Comparison of ENCODE assay signal across 12 cellular contexts in the genomic region with DNA sequence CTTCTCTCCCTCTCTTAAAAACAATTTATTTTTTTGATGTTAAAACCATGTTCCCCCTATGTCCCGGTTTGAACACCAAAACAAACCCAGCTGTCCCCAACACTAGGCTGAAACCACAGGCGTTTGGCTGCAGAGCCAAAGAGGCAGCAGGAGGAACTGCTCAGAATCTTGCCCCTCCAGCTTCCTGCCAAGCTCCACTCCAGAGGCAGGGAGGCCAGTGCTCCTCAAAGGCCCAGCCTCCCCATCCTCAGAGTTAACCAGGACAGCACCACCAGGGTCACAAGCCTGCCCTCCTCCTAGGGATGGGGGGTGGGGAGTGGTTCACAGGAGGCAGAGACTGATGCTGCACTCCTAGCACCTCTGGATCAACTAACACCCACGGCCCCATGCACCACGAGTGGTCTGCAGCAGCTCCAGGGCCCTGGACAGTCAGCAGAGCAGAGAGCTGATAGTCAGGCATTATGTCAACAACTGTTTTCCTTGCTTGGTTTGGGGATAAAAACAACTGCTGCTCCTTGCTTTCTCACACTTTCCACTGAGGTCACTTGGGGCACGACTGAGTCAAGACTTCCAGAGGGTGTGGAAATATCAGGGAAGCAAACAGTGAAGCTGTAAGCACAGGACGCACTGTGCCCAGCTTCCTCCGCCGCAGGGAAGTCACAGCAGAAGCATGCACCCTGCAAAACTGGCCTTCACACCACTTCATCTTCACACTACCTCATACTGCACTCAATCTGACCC.
A peak's percentile ranks its signal among the peaks of the same experiment; 100 is the strongest.
DNase-seq lines count a peak whose midpoint lies in the region; ATAC-seq and TF ChIP-seq lines count a peak whose summit lies in the region.
"Had no signal": no experiment of that assay in that cellular context is flagged by ENCODE, and none has a peak within 500 bp of the region (broad histone marks: within the 10 kb centered on the region; RNA-seq: fewer than 3 reads in every experiment).

No MANE protein-coding gene starts in this region.

- DNase-seq in AG20443 (ENCODE audit: low spot score) (peak; percentile 66), WTC11 (ENCODE audit: low spot score) (no peak), heart left ventricle (peak; percentile 36 to 77 (median 65)), psoas muscle (peak; percentile 66 to 83), Karpas-422 (no peak), NCI-H2227 (lab: John Stamatoyannopoulos, UW; ENCODE audit: unreplicated experiment) (no peak), DMS 273 treated with DMSO at 0.1 percent for 48 hours (lab: John Stamatoyannopoulos, UW) (no peak), GM19238 (ENCODE audit: insufficient read length, low spot score) (no peak)
- DNase-seq: effector CD4-positive, alpha-beta T cell; NCI-H2081 treated with DMSO at 0.1 percent for 48 hours; stimulated activated CD8-positive, alpha-beta memory T cell treated with anti-CD3 and anti-CD28 coated beads, Interleukin-4, amount 100 ng/mL, for 48 hours had no signal

- peak overlapping the region in 11 of 12 donors; percentile 8 to 81 (median 47) for H3K27ac ChIP-seq in heart left ventricle
- H3K27ac ChIP-seq in psoas muscle, result no peak overlapping the region
- no peak overlapping the region for H3K27ac ChIP-seq in Karpas-422 (ENCODE audit: low read length)

- CTCF ChIA-PET in WTC11 (lab: Charles Lee), result interaction anchor here (0.6 to 1.8 kb wide), 3 partner anchors 145 to 304 kb away, joined by 3 to 4 read pairs (median 4); no protein-coding TSS in a partner anchor

- no peaks in the 10 kb centered on the region for H3K9me2 ChIP-seq in Karpas-422 (replicated peaks; ENCODE audit: insufficient read depth, low read length)

- peaks cover 0 to 20% (median 0%) of the 10 kb centered on the region in 12 donors for H3K4me1 ChIP-seq in heart left ventricle
- peaks cover 3% of the 10 kb centered on the region for H3K4me1 ChIP-seq in psoas muscle
- H3K4me1 ChIP-seq in Karpas-422 (ENCODE audit: low read length), result no peaks in the 10 kb centered on the region

- H3K9me3 Mint-ChIP-seq in WTC11, result no peaks in the 10 kb centered on the region

- no peaks in the 10 kb centered on the region; the same call in 1 of the 2 replicates for H3K27me3 Mint-ChIP-seq in WTC11 (ENCODE audit: low read depth)

- H3K9ac ChIP-seq in Karpas-422 (ENCODE audit: low read length), result no peak overlapping the region

- POLR2A ChIA-PET in WTC11 (lab: Charles Lee), result no interaction called here

- intact Hi-C loops in heart left ventricle (cut with DNase I), result no loop called here
- intact Hi-C loops in psoas muscle (cut with DNase I), result no loop called here

- no peak overlapping the region for H3K4me2 ChIP-seq in Karpas-422 (ENCODE audit: low read depth, low read length, poor library complexity, severe bottlenecking)

- H3K27me3 ChIP-seq in heart left ventricle (no peaks in the 10 kb centered on the region), psoas muscle (ENCODE audit: insufficient read depth in 3 of 3, low read length in 2 of 3) (no peaks in the 10 kb centered on the region), Karpas-422 (ENCODE audit: low read length) (no peaks in the 10 kb centered on the region)

- WGBS in heart left ventricle, 4 donors, result 40 to 53% (median 48%) methylated on average over 6 to 8 of the region's 8 CpGs
- WGBS in psoas muscle, 3 donors, result 48 to 54% (median 50%) methylated on average over 8 of the region's 8 CpGs

- no peak for TF ChIP-seq POLR2A in heart left ventricle (IDR thresholded peaks at IDR 0.05)

- H3K79me2 ChIP-seq in Karpas-422 (ENCODE audit: low read length), result no peaks in the 10 kb centered on the region

- no peaks in the 10 kb centered on the region for H4K20me1 ChIP-seq in Karpas-422 (ENCODE audit: insufficient read depth, low read depth, low read length)

- peaks cover 8% of the 10 kb centered on the region for H3K4me1 Mint-ChIP-seq in WTC11
- H3K4me1 Mint-ChIP-seq: B cell had no signal

- no peak for TF ChIP-seq CTCF in WTC11 (IDR thresholded peaks at IDR 0.05)
- TF ChIP-seq CTCF in heart left ventricle (IDR thresholded peaks at IDR 0.05), result no peak
- no peak for TF ChIP-seq CTCF in psoas muscle (IDR thresholded peaks at IDR 0.05)

- no peak overlapping the region for H3K4me3 Mint-ChIP-seq in WTC11
- H3K4me3 Mint-ChIP-seq: B cell had no signal

- H3K9me3 ChIP-seq in heart left ventricle (no peaks in the 10 kb centered on the region), psoas muscle (no peaks in the 10 kb centered on the region), Karpas-422 (ENCODE audit: low read length) (no peaks in the 10 kb centered on the region)

- H3K36me3 Mint-ChIP-seq in WTC11, result no peaks in the 10 kb centered on the region

- no peak for ATAC-seq in WTC11
- ATAC-seq in heart left ventricle, result peak; percentile 88 to 92 (median 90)
- ATAC-seq in psoas muscle, result peak; percentile 14 to 78 (median 71)

- H3K36me3 ChIP-seq in heart left ventricle, result no peaks in the 10 kb centered on the region
- H3K36me3 ChIP-seq in psoas muscle (ENCODE audit: insufficient read depth in 1 of 2, low read depth in 1 of 2), result no peaks in the 10 kb centered on the region
- H3K36me3 ChIP-seq in Karpas-422 (ENCODE audit: insufficient read depth, low read length), result no peaks in the 10 kb centered on the region

- H2AFZ ChIP-seq in Karpas-422 (ENCODE audit: low read length), result no peak overlapping the region

- H3K4me3 ChIP-seq in heart left ventricle (no peak overlapping the region), psoas muscle (no peak overlapping the region), Karpas-422 (ENCODE audit: low read length) (no peak overlapping the region)

- H3K27ac Mint-ChIP-seq in WTC11, result no peak overlapping the region
- H3K27ac Mint-ChIP-seq: B cell had no signal

TF ChIP-seq in WTC11, 78 proteins besides CTCF, POLR2A, EP300 and RAD21:
- no peak for TF ChIP-seq NR1H2 (CRISPR knock-in tag; IDR thresholded peaks at IDR 0.05)
- 0 out of 2 replicates have a peak, but pooled peaks have one; percentile 10 for TF ChIP-seq ZNF121 (CRISPR knock-in tag; IDR thresholded peaks at IDR 0.05)
- no peak for TF ChIP-seq TEAD4 (CRISPR knock-in tag; IDR thresholded peaks at IDR 0.05)

Comparison
In these comparisons a context has a peak if more than half of its experiments do, and no peak if none do; other contexts are left out.
1. DNase-seq: peak in AG20443 (single experiment), heart left ventricle (5 of 5) and psoas muscle (2 of 2); none in WTC11 (single experiment), Karpas-422 (single experiment), NCI-H2227 (single experiment), DMS 273 treated with DMSO at 0.1 percent for 48 hours (single experiment) and GM19238 (single experiment).
2. H3K27ac ChIP-seq: peak in heart left ventricle (11 of 12); none in psoas muscle (single experiment) and Karpas-422 (single experiment).